ENCODE assay signal across 21 cellular contexts in the genomic region with DNA sequence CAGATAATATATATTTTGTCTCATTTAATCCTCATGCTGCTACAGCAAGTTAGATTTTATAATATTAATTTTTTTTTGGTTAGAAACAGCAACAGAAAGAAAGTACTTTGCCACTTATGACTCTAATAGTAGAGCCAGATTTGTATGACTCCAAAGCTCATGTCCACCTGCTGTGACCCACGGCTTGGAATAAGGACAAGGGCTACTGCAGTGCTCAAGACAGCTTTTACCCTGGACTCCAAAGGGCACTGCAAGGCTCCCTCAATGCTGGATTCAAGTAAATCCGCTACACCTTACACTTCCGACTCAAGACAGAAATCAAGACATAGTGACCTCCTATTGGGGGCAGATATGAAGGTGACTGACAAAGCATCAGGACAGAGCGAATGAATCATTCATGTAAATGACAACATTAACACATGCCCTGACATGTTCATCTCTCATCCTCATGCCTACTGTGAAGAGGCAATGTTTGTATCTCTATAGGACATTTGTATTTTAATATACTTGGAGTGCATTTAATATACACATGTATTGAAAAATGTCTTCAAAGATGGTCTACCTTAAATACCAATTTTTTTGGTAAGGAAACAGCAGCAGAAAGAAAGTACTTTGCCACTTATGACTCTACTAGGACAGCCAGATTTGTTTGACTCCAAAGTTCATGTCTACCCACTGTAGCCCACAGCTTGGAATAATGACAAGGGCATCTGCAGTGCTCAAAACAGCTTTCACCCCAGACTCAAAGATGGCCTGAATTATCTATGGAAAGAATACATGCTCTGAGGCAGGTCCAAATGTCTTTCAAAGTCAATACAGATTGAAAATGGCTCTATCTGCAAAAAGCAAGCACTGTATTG.
DNase-seq lines count a peak whose midpoint lies in the region; ATAC-seq, FAIRE-seq and TF ChIP-seq lines count a peak whose summit lies in the region.
"Had no signal": no experiment of that assay in that cellular context is flagged by ENCODE, and none has a peak within 500 bp of the region (broad histone marks: within the 10 kb centered on the region; RNA-seq: fewer than 3 reads in every experiment).

No MANE protein-coding gene starts in this region.

- no peak overlapping the region for H4K8ac ChIP-seq in mesendoderm (ENCODE audit: low read depth, low read length)

- H2AK5ac ChIP-seq in mesendoderm (ENCODE audit: low read length): no peak overlapping the region

- H3K56ac ChIP-seq in mesendoderm (ENCODE audit: low read length): peak overlapping the region; percentile 3

- no peaks in the 10 kb centered on the region for H3K36me3 Mint-ChIP-seq in stimulated activated effector memory CD8-positive, alpha-beta T cell treated with anti-CD3 and anti-CD28 coated beads, Interleukin-12 subunit alpha, Interleukin-12 subunit beta, amount 100 ng/mL, for 72 hours
- no peaks in the 10 kb centered on the region for H3K36me3 Mint-ChIP-seq in activated naive CD4-positive, alpha-beta T cell treated with anti-CD3 and anti-CD28 coated beads, Interleukin-2, amount 50 U/mL, for 72 hours

- TF ChIP-seq POLR2A in GM12891 (IDR thresholded peaks at IDR 0.05; ENCODE audit: low read depth, low read length): no peak

- H3K36me3 ChIP-seq in mesendoderm (ENCODE audit: control insufficient read depth, insufficient read depth, low read length): no peaks in the 10 kb centered on the region

- peak; percentile 23 for FAIRE-seq in GM12891 (lab: Jason Lieb, UNC)
- FAIRE-seq: A204.1, GM18507, RCC 7860 had no signal

- H4K5ac ChIP-seq in mesendoderm (ENCODE audit: low read length): no peak overlapping the region

- H3K4me1 Mint-ChIP-seq in stimulated activated effector memory CD8-positive, alpha-beta T cell treated with anti-CD3 and anti-CD28 coated beads, Interleukin-12 subunit alpha, Interleukin-12 subunit beta, amount 100 ng/mL, for 72 hours: no peaks in the 10 kb centered on the region

- no peak overlapping the region for H2BK15ac ChIP-seq in mesendoderm (replicated peaks; ENCODE audit: low read depth)

- no peak overlapping the region for H3K4me2 ChIP-seq in mesendoderm (ENCODE audit: low read length)

- peaks cover 4% of the 10 kb centered on the region for H3K9me3 Mint-ChIP-seq in stimulated activated effector memory CD8-positive, alpha-beta T cell treated with anti-CD3 and anti-CD28 coated beads, Interleukin-12 subunit alpha, Interleukin-12 subunit beta, amount 100 ng/mL, for 72 hours
- H3K9me3 Mint-ChIP-seq in activated naive CD4-positive, alpha-beta T cell treated with anti-CD3 and anti-CD28 coated beads, Interleukin-2, amount 50 U/mL, for 72 hours: no peaks in the 10 kb centered on the region

- DNase-seq in GM12891 (ENCODE audit: insufficient read length, low spot score): no peak
- peak; percentile 12 for DNase-seq in LoVo (ENCODE audit: low spot score)
- DNase-seq in cerebellum (ENCODE audit: low spot score): peak; percentile 21
- no peak for DNase-seq in mesendoderm
- no peak for DNase-seq in stimulated activated effector memory CD8-positive, alpha-beta T cell treated with anti-CD3 and anti-CD28 coated beads, Interleukin-12 subunit alpha, Interleukin-12 subunit beta, amount 100 ng/mL, for 72 hours (ENCODE audit: low spot score in 2 of 2)
- no peak for DNase-seq in activated naive CD4-positive, alpha-beta T cell treated with anti-CD3 and anti-CD28 coated beads, Interleukin-2, amount 50 U/mL, for 72 hours (ENCODE audit: low spot score in 2 of 2)
- DNase-seq in SW480 (ENCODE audit: low spot score): no peak
- no peak for DNase-seq in T1000 (lab: John Stamatoyannopoulos, UW)
- DNase-seq: C1 segment of cervical spinal cord, DMS153, EL, GM23248, KG1, MM.1S, NCI-H1105, NCI-H187, NCI-H2171, SHP77 had no signal

- no peak overlapping the region for H3K4me3 Mint-ChIP-seq in stimulated activated effector memory CD8-positive, alpha-beta T cell treated with anti-CD3 and anti-CD28 coated beads, Interleukin-12 subunit alpha, Interleukin-12 subunit beta, amount 100 ng/mL, for 72 hours

- H3K79me2 ChIP-seq in mesendoderm (ENCODE audit: control insufficient read depth, insufficient read depth, low read length): no peaks in the 10 kb centered on the region

- WGBS in mesendoderm (ENCODE audit: extremely low coverage, insufficient coverage, low lambda C conversion rate): no CpG with 5 or more reads among the region's 4 CpGs

- no peak overlapping the region for H3K23ac ChIP-seq in mesendoderm (ENCODE audit: low read length)

- no peak overlapping the region for H2BK5ac ChIP-seq in mesendoderm (ENCODE audit: low read length)

- H3K4ac ChIP-seq in mesendoderm (ENCODE audit: low read depth, low read length): peak overlapping the region; percentile 71

- H3K79me1 ChIP-seq in mesendoderm (ENCODE audit: low read length): peaks cover 2% of the 10 kb centered on the region

- H3K27ac Mint-ChIP-seq in stimulated activated effector memory CD8-positive, alpha-beta T cell treated with anti-CD3 and anti-CD28 coated beads, Interleukin-12 subunit alpha, Interleukin-12 subunit beta, amount 100 ng/mL, for 72 hours: no peak overlapping the region
- no peak overlapping the region for H3K27ac Mint-ChIP-seq in activated naive CD4-positive, alpha-beta T cell treated with anti-CD3 and anti-CD28 coated beads, Interleukin-2, amount 50 U/mL, for 72 hours

- no peaks in the 10 kb centered on the region for H3K27me3 ChIP-seq in mesendoderm (ENCODE audit: insufficient read depth, low read length, poor library complexity)

- no peak overlapping the region for H3K9ac ChIP-seq in mesendoderm (ENCODE audit: low read length)
- H3K9ac ChIP-seq: GM23248 had no signal

- no peak for ATAC-seq in stimulated activated effector memory CD8-positive, alpha-beta T cell treated with anti-CD3 and anti-CD28 coated beads, Interleukin-12 subunit alpha, Interleukin-12 subunit beta, amount 100 ng/mL, for 72 hours
- ATAC-seq in activated naive CD4-positive, alpha-beta T cell treated with anti-CD3 and anti-CD28 coated beads, Interleukin-2, amount 50 U/mL, for 72 hours: no peak

- H3K4me3 ChIP-seq in mesendoderm (ENCODE audit: low read length): no peak overlapping the region
- H3K4me3 ChIP-seq: GM23248 had no signal

- peaks cover 7% of the 10 kb centered on the region for H3K4me1 ChIP-seq in mesendoderm (ENCODE audit: control insufficient read depth, low read depth, low read length)

- H3K18ac ChIP-seq in mesendoderm (ENCODE audit: low read length): no peak overlapping the region

- no peak overlapping the region for H3K27ac ChIP-seq in mesendoderm (ENCODE audit: low read depth, low read length)
- H3K27ac ChIP-seq: GM23248 had no signal

- H2BK120ac ChIP-seq in mesendoderm (ENCODE audit: low read depth, low read length): no peak overlapping the region

TF ChIP-seq in GM12891, 5 proteins besides CTCF, POLR2A, EP300 and RAD21:
- TF ChIP-seq PAX5 (IDR thresholded peaks at IDR 0.05; ENCODE audit: insufficient read depth, low read length, severe bottlenecking) (no peak), POLR2AphosphoS5 (IDR thresholded peaks at IDR 0.05; ENCODE audit: low read depth, low read length) (no peak)

Comparison
In these comparisons a context has a peak if more than half of its experiments do, and no peak if none do; other contexts are left out.
1. DNase-seq: peak in LoVo (single experiment) and cerebellum (single experiment); none in GM12891 (single experiment), mesendoderm (single experiment), stimulated activated effector memory CD8-positive, alpha-beta T cell treated with anti-CD3 and anti-CD28 coated beads, Interleukin-12 subunit alpha, Interleukin-12 subunit beta, amount 100 ng/mL, for 72 hours (0 of 2), activated naive CD4-positive, alpha-beta T cell treated with anti-CD3 and anti-CD28 coated beads, Interleukin-2, amount 50 U/mL, for 72 hours (0 of 2), SW480 (single experiment) and T1000 (single experiment).